ENCODE assay signal across 1 cellular context in genomic region chr12:53695148-53696138, GRCh38.
TF ChIP-seq lines count a peak whose summit lies in the region.

No MANE protein-coding gene starts in this region.

TF ChIP-seq in K562, 482 proteins besides CTCF, POLR2A, EP300 and RAD21 (continued from another document):
- TF ChIP-seq ZNF395 (CRISPR knock-in tag; IDR thresholded peaks at IDR 0.05) (no peak), NFRKB (IDR thresholded peaks at IDR 0.05; ENCODE audit: low read depth) (no peak), FOSL1 (tag; conservative IDR thresholded peaks at IDR 0.05) (0 out of 2 replicates have a peak, but pooled peaks have one; percentile 22), MED1 (CRISPR knock-in tag; IDR thresholded peaks at IDR 0.05; ENCODE audit: borderline replicate concordance) (no peak), E2F1 (CRISPR knock-in tag; IDR thresholded peaks at IDR 0.05) (no peak), PTRF (tag; IDR thresholded peaks at IDR 0.05) (no peak), FOXJ2 (tag; IDR thresholded peaks at IDR 0.05) (no peak), CEBPB (tag; IDR thresholded peaks at IDR 0.05) (no peak), BHLHE40 (IDR thresholded peaks at IDR 0.05; ENCODE audit: low read length) (no peak), ZNF3 (CRISPR knock-in tag; IDR thresholded peaks at IDR 0.05) (no peak), STAT5B (CRISPR knock-in tag; IDR thresholded peaks at IDR 0.05) (no peak), PHB2 (IDR thresholded peaks at IDR 0.05; ENCODE audit: low read depth) (no peak), U2AF2 (optimal IDR thresholded peaks at IDR 0.05; ENCODE audit: low read depth, low read length) (no peak)
- TF ChIP-seq, protein P1, sequence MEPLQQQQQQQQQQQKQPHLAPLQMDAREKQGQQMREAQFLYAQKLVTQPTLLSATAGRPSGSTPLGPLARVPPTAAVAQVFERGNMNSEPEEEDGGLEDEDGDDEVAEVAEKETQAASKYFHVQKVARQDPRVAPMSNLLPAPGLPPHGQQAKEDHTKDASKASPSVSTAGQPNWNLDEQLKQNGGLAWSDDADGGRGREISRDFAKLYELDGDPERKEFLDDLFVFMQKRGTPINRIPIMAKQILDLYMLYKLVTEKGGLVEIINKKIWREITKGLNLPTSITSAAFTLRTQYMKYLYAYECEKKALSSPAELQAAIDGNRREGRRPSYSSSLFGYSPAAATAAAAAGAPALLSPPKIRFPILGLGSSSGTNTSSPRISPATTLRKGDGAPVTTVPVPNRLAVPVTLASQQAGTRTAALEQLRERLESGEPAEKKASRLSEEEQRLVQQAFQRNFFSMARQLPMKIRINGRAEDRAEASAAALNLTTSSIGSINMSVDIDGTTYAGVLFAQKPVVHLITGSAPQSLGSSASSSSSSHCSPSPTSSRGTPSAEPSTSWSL (CRISPR knock-in tag; IDR thresholded peaks at IDR 0.05; ENCODE audit: borderline replicate concordance), result no peak
- TF ChIP-seq, protein P2, sequence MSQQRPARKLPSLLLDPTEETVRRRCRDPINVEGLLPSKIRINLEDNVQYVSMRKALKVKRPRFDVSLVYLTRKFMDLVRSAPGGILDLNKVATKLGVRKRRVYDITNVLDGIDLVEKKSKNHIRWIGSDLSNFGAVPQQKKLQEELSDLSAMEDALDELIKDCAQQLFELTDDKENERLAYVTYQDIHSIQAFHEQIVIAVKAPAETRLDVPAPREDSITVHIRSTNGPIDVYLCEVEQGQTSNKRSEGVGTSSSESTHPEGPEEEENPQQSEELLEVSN (IDR thresholded peaks at IDR 0.05; ENCODE audit: borderline replicate concordance in 1 of 2, extremely low read depth in 1 of 2, insufficient read depth in 1 of 2, insufficient read length in 1 of 2, low read depth in 1 of 2, low read length in 1 of 2, poor library complexity in 1 of 2, severe bottlenecking in 1 of 2), result peak in 1 of 2 experiments; percentile 5
- TF ChIP-seq, protein P3, sequence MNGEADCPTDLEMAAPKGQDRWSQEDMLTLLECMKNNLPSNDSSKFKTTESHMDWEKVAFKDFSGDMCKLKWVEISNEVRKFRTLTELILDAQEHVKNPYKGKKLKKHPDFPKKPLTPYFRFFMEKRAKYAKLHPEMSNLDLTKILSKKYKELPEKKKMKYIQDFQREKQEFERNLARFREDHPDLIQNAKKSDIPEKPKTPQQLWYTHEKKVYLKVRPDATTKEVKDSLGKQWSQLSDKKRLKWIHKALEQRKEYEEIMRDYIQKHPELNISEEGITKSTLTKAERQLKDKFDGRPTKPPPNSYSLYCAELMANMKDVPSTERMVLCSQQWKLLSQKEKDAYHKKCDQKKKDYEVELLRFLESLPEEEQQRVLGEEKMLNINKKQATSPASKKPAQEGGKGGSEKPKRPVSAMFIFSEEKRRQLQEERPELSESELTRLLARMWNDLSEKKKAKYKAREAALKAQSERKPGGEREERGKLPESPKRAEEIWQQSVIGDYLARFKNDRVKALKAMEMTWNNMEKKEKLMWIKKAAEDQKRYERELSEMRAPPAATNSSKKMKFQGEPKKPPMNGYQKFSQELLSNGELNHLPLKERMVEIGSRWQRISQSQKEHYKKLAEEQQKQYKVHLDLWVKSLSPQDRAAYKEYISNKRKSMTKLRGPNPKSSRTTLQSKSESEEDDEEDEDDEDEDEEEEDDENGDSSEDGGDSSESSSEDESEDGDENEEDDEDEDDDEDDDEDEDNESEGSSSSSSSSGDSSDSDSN (IDR thresholded peaks at IDR 0.05; ENCODE audit: borderline replicate concordance in 1 of 2, low read depth in 2 of 2, low read length in 2 of 2), result 0 out of 4 replicates have a peak, but pooled peaks of 1 of the 2 experiments have one; percentile 37
- TF ChIP-seq, protein P4, sequence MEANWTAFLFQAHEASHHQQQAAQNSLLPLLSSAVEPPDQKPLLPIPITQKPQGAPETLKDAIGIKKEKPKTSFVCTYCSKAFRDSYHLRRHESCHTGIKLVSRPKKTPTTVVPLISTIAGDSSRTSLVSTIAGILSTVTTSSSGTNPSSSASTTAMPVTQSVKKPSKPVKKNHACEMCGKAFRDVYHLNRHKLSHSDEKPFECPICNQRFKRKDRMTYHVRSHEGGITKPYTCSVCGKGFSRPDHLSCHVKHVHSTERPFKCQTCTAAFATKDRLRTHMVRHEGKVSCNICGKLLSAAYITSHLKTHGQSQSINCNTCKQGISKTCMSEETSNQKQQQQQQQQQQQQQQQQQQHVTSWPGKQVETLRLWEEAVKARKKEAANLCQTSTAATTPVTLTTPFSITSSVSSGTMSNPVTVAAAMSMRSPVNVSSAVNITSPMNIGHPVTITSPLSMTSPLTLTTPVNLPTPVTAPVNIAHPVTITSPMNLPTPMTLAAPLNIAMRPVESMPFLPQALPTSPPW (CRISPR knock-in tag; IDR thresholded peaks at IDR 0.05), result peak; percentile 35; the same call in 1 of the 2 replicates
- TF ChIP-seq, protein P5, sequence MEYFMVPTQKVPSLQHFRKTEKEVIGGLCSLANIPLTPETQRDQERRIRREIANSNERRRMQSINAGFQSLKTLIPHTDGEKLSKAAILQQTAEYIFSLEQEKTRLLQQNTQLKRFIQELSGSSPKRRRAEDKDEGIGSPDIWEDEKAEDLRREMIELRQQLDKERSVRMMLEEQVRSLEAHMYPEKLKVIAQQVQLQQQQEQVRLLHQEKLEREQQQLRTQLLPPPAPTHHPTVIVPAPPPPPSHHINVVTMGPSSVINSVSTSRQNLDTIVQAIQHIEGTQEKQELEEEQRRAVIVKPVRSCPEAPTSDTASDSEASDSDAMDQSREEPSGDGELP (CRISPR knock-in tag; IDR thresholded peaks at IDR 0.05; ENCODE audit: borderline replicate concordance), result peak; percentile 38; the same call in 1 of the 2 replicates
TF ChIP-seq in K562: peak in this region for 7.
